In genomic region chr12:111756681-111757080, GRCh38 we compare ENCODE assay signal across 22 cellular contexts. TPM values are rescaled to one million over a fixed set of nuclear protein-coding genes. Genes with fewer than 3 reads are reported as not detected.
DNase-seq lines count a peak whose midpoint lies in the region; TF ChIP-seq lines count a peak whose summit lies in the region.
"Had no signal": no experiment of that assay in that cellular context is flagged by ENCODE, and none has a peak within 500 bp of the region (broad histone marks: within the 10 kb centered on the region; RNA-seq: fewer than 3 reads in every experiment).

No MANE protein-coding gene starts in this region.

- no peak for TF ChIP-seq CTCF in C4-2B (conservative IDR thresholded peaks at IDR 0.05)
- no peak for TF ChIP-seq CTCF in SU-DHL-6 (IDR thresholded peaks at IDR 0.05; ENCODE audit: insufficient read depth, low read length, poor library complexity, severe bottlenecking)
- no peak for TF ChIP-seq CTCF in left ventricle myocardium inferior (IDR thresholded peaks at IDR 0.05; ENCODE audit: borderline replicate concordance)
- TF ChIP-seq CTCF in prostate gland (IDR thresholded peaks at IDR 0.05): no peak
- no peak for TF ChIP-seq CTCF in testis (IDR thresholded peaks at IDR 0.05)

- H3K36me3 ChIP-seq in SU-DHL-6 (ENCODE audit: low read length): no peaks in the 10 kb centered on the region
- peaks cover 27% of the 10 kb centered on the region for H3K36me3 ChIP-seq in left ventricle myocardium inferior
- no peaks in the 10 kb centered on the region for H3K36me3 ChIP-seq in prostate gland
- no peaks in the 10 kb centered on the region for H3K36me3 ChIP-seq in testis (ENCODE audit: low read depth, missing control alignments)
- H3K36me3 ChIP-seq: colonic mucosa had no signal

- no peak overlapping the region for H3K4me3 Mint-ChIP-seq in activated naive CD4-positive, alpha-beta T cell treated with anti-CD3 and anti-CD28 coated beads for 36 hours
- H3K4me3 Mint-ChIP-seq: activated CD8-positive, alpha-beta T cell treated with anti-CD3 and anti-CD28 coated beads, Interleukin-2, amount 10 ng/mL, durations not matched to agents 7 days and 5 days; immature natural killer cell; nephron had no signal

- H3K27me3 ChIP-seq in SU-DHL-6 (ENCODE audit: low read length): no peaks in the 10 kb centered on the region
- H3K27me3 ChIP-seq in left ventricle myocardium inferior (ENCODE audit: low read depth): no peaks in the 10 kb centered on the region
- no peaks in the 10 kb centered on the region for H3K27me3 ChIP-seq in prostate gland (replicated peaks; ENCODE audit: insufficient read depth)
- H3K27me3 ChIP-seq in testis: no peaks in the 10 kb centered on the region
- H3K27me3 ChIP-seq: body of pancreas, colonic mucosa, esophagus muscularis mucosa, left lung had no signal

- peaks cover 63% of the 10 kb centered on the region for H3K4me1 ChIP-seq in left ventricle myocardium inferior
- peaks cover 19% of the 10 kb centered on the region for H3K4me1 ChIP-seq in prostate gland (replicated peaks)
- H3K4me1 ChIP-seq in testis: peaks cover 31% of the 10 kb centered on the region
- H3K4me1 ChIP-seq: colonic mucosa had no signal

- peak overlapping the region; percentile 84 for H3K27ac ChIP-seq in C4-2B
- 0 out of 2 replicates have a peak overlapping the region, but pooled peaks have one; percentile 63 for H3K27ac ChIP-seq in SU-DHL-6 (ENCODE audit: low read depth, low read length)
- peak overlapping the region; percentile 91 for H3K27ac ChIP-seq in left ventricle myocardium inferior (replicated peaks)
- H3K27ac ChIP-seq in prostate gland: peak overlapping the region; percentile 85 to 87
- no peak overlapping the region for H3K27ac ChIP-seq in testis
- H3K27ac ChIP-seq: colonic mucosa had no signal

- no peaks in the 10 kb centered on the region for H3K27me3 Mint-ChIP-seq in activated naive CD4-positive, alpha-beta T cell treated with anti-CD3 and anti-CD28 coated beads for 36 hours (ENCODE audit: low read depth)

- H3K4me1 Mint-ChIP-seq in activated naive CD4-positive, alpha-beta T cell treated with anti-CD3 and anti-CD28 coated beads for 36 hours (ENCODE audit: low read depth): no peaks in the 10 kb centered on the region
- H3K4me1 Mint-ChIP-seq: nephron had no signal

- CTCF ChIA-PET in activated naive CD4-positive, alpha-beta T cell treated with anti-CD3 and anti-CD28 coated beads for 36 hours (lab: Charles Lee): no interaction called here

- peaks cover 5% of the 10 kb centered on the region for H3K36me3 Mint-ChIP-seq in activated naive CD4-positive, alpha-beta T cell treated with anti-CD3 and anti-CD28 coated beads for 36 hours (ENCODE audit: low read depth)

- no peak overlapping the region for H3K4me3 ChIP-seq in SU-DHL-6 (ENCODE audit: insufficient read depth, low read length, poor library complexity, severe bottlenecking)
- H3K4me3 ChIP-seq in left ventricle myocardium inferior: no peak overlapping the region
- no peak overlapping the region for H3K4me3 ChIP-seq in prostate gland
- H3K4me3 ChIP-seq in testis: no peak overlapping the region
- H3K4me3 ChIP-seq: body of pancreas, colonic mucosa, esophagus muscularis mucosa, left lung had no signal

- H3K27ac Mint-ChIP-seq in activated naive CD4-positive, alpha-beta T cell treated with anti-CD3 and anti-CD28 coated beads for 36 hours: no peak overlapping the region
- H3K27ac Mint-ChIP-seq: nephron had no signal

- DNase-seq in left ventricle myocardium inferior (no peak), prostate gland (ENCODE audit: low spot score) (no peak), testis (no peak), H4 (ENCODE audit: low spot score) (no peak)
- no peak for DNase-seq in activated CD4-positive, alpha-beta T cell treated with anti-CD3 and anti-CD28 coated beads, Interleukin-2, amount 50 U/mL, for 4 hours
- DNase-seq in activated naive CD4-positive, alpha-beta T cell treated with anti-CD3 and anti-CD28 coated beads for 36 hours: no peak
- DNase-seq: ACHN; activated CD8-positive, alpha-beta T cell treated with anti-CD3 and anti-CD28 coated beads, Interleukin-2, amount 10 ng/mL, durations not matched to agents 7 days and 5 days; activated effector memory CD4-positive, alpha-beta T cell treated with Interleukin-2 at 50 U/mL for 16 hours; activated T-cell treated with anti-CD3 and anti-CD28 coated beads for 4 hours; colonic mucosa; hippocampal formation; immature natural killer cell; left lung; NCI-H1417 treated with DMSO at 0.1 percent for 48 hours; NCI-H2107; NCI-H446 treated with DMSO at 0.1 percent for 48 hours had no signal

- H4K20me1 ChIP-seq in SU-DHL-6 (ENCODE audit: low read depth, low read length): no peaks in the 10 kb centered on the region

- TF ChIP-seq POLR2A in prostate gland (IDR thresholded peaks at IDR 0.05): no peak
- no peak for TF ChIP-seq POLR2A in testis (IDR thresholded peaks at IDR 0.05)

- 47% methylated on average over 7 of the region's 7 CpGs for WGBS in prostate gland
- 69 to 72% methylated on average over 4 to 7 of the region's 7 CpGs for WGBS in testis, 2 donors

- H3K9me2 ChIP-seq in SU-DHL-6 (replicated peaks; ENCODE audit: insufficient read depth, low read length): no peaks in the 10 kb centered on the region

- intact Hi-C loops in left ventricle myocardium inferior (cut with micrococcal nuclease): no loop called here
- intact Hi-C loops in prostate gland (cut with DNase I): no loop called here
- intact Hi-C loops in testis (cut with DNase I; ENCODE audit: low total_unique reads): loop anchor here (5.0 kb wide), 1 partner anchor 56 kb away; no protein-coding TSS in a partner anchor
- intact Hi-C loops in activated naive CD4-positive, alpha-beta T cell treated with anti-CD3 and anti-CD28 coated beads for 36 hours (cut with micrococcal nuclease): no loop called here

- no peak overlapping the region for H2AFZ ChIP-seq in SU-DHL-6 (ENCODE audit: low read depth, low read length, severe bottlenecking)

- H3K9me3 ChIP-seq in SU-DHL-6 (ENCODE audit: insufficient read depth, low read length) (no peaks in the 10 kb centered on the region), left ventricle myocardium inferior (replicated peaks) (no peaks in the 10 kb centered on the region), prostate gland (no peaks in the 10 kb centered on the region), testis (no peaks in the 10 kb centered on the region)
- H3K9me3 ChIP-seq: body of pancreas, colonic mucosa, esophagus muscularis mucosa, left lung had no signal

- peaks cover 2% of the 10 kb centered on the region; the same call in 1 of the 2 replicates for H3F3A ChIP-seq in SU-DHL-6 (ENCODE audit: insufficient read depth)

- H3K4me2 ChIP-seq in SU-DHL-6 (ENCODE audit: low read depth, low read length, poor library complexity, severe bottlenecking): no peak overlapping the region

- H3K79me2 ChIP-seq in SU-DHL-6 (ENCODE audit: insufficient read depth, low read length): no peaks in the 10 kb centered on the region

- H3K9ac ChIP-seq in SU-DHL-6 (ENCODE audit: low read length): no peak overlapping the region

- H3K9me3 Mint-ChIP-seq in activated naive CD4-positive, alpha-beta T cell treated with anti-CD3 and anti-CD28 coated beads for 36 hours: no peaks in the 10 kb centered on the region
- H3K9me3 Mint-ChIP-seq: immature natural killer cell, nephron had no signal

RNA-seq across cellular contexts. Expression of gene ALDH2, which starts 10.1 kb away (rescaled TPM):
- total RNA-seq in left ventricle myocardium inferior (381 TPM), prostate gland (100 to 1,000 TPM; 107 to 164 TPM), testis (10 to 100 TPM; 58.4 to 76.6 TPM)
- 96.4 TPM for polyA plus RNA-seq in testis (ENCODE audit: insufficient read depth, low read depth, low replicate concordance)
- 18.5 and 29.1 TPM in 2 replicates for total RNA-seq in H4 (2014; rRNA removed; shearing (Covaris generic))
- total RNA-seq in activated naive CD4-positive, alpha-beta T cell treated with anti-CD3 and anti-CD28 coated beads for 36 hours: 1 to 10 TPM; 4.0 to 4.6 TPM

Comparison
In these comparisons a context has a peak if more than half of its experiments do, and no peak if none do; other contexts are left out.
1. H3K27ac ChIP-seq: peak in C4-2B (single experiment), SU-DHL-6 (single experiment), left ventricle myocardium inferior (single experiment) and prostate gland (2 of 2); none in testis (0 of 2).